ENCODE assay signal across 1 cellular context in the genomic region with DNA sequence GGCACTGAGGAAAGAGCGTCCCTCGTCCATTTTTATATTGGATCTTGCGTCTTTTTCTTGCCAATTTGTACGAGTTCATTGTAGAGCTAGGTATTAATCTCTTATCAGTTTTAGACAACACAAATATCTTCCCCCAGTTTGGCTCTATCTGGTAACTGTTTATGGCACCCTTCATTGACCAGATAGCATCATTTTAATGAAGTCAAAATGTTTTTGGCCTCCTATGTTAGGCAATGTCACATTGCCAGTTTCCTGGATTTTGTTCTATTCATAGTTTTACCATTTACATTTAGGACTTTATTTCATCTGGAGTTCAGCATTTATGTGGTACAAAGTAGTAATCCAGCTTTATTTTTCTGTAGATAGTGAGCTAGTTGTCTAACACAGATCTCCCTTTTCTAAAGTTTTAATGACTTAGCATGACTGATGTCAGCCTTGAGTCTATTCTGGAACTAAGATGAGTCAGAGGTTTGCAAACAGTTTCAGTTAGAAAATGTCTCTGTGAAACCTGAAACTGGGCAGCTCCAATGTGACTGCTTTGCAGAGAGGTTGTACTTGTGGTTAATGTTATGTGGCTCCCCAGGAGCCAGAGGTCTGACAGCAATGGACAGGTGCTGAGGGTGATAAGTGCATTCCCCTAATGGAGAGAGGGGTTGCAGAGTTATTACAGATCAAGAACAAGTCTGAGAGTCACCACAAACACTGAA.
A peak's percentile ranks its signal among the peaks of the same experiment; 100 is the strongest.
TF ChIP-seq lines count a peak whose summit lies in the region.

No MANE protein-coding gene starts in this region.

TF ChIP-seq in HepG2, 621 proteins besides CTCF, POLR2A, EP300 and RAD21 (continued from another document and continues in another):
- TF ChIP-seq, protein P1, sequence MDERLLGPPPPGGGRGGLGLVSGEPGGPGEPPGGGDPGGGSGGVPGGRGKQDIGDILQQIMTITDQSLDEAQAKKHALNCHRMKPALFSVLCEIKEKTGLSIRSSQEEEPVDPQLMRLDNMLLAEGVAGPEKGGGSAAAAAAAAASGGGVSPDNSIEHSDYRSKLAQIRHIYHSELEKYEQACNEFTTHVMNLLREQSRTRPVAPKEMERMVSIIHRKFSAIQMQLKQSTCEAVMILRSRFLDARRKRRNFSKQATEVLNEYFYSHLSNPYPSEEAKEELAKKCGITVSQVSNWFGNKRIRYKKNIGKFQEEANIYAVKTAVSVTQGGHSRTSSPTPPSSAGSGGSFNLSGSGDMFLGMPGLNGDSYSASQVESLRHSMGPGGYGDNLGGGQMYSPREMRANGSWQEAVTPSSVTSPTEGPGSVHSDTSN (CRISPR knock-in tag; IDR thresholded peaks at IDR 0.05), result no peak
- TF ChIP-seq KDM2A (CRISPR knock-in tag; IDR thresholded peaks at IDR 0.05; ENCODE audit: borderline replicate concordance, low read depth), result no peak
- no peak for TF ChIP-seq EED (CRISPR knock-in tag; IDR thresholded peaks at IDR 0.05)
- no peak for TF ChIP-seq TSC22D2 (CRISPR knock-in tag; IDR thresholded peaks at IDR 0.05; ENCODE audit: borderline replicate concordance)
- TF ChIP-seq GTF2F1 (IDR thresholded peaks at IDR 0.05; ENCODE audit: low read length), result no peak
- no peak for TF ChIP-seq SUZ12 (IDR thresholded peaks at IDR 0.05; ENCODE audit: low read depth, low read length)
- no peak; the same call in 1 of the 2 replicates for TF ChIP-seq ZNF644 (CRISPR knock-in tag; IDR thresholded peaks at IDR 0.05; ENCODE audit: low read depth)
- no peak for TF ChIP-seq ZKSCAN5 (CRISPR knock-in tag; IDR thresholded peaks at IDR 0.05)
- no peak for TF ChIP-seq ASH2L (IDR thresholded peaks at IDR 0.05; ENCODE audit: insufficient read length, low read depth, low read length)
- no peak for TF ChIP-seq SOX13 (IDR thresholded peaks at IDR 0.05)
- TF ChIP-seq SOX13 (CRISPR knock-in tag; conservative IDR thresholded peaks at IDR 0.05 in 1 of 2, IDR thresholded peaks at IDR 0.05 in 1 of 2), result peak in 1 of 2 experiments; percentile 34; a peak in 1 of 4 replicates
- peak; percentile 23; the same call in 1 of the 2 replicates for TF ChIP-seq MED1 (CRISPR knock-in tag; IDR thresholded peaks at IDR 0.05)
- TF ChIP-seq KDM5A (IDR thresholded peaks at IDR 0.05; ENCODE audit: borderline replicate concordance, low read length), result no peak
- peak; percentile 96 for TF ChIP-seq SIX4 (CRISPR knock-in tag; IDR thresholded peaks at IDR 0.05)
- no peak for TF ChIP-seq ISX (CRISPR knock-in tag; conservative IDR thresholded peaks at IDR 0.05)
- TF ChIP-seq KLF16 (CRISPR knock-in tag; IDR thresholded peaks at IDR 0.05), result no peak
- TF ChIP-seq REL (CRISPR knock-in tag; conservative IDR thresholded peaks at IDR 0.05), result no peak
- TF ChIP-seq ATF1 (CRISPR knock-in tag; IDR thresholded peaks at IDR 0.05), result 0 out of 2 replicates have a peak, but pooled peaks have one; percentile 18
- TF ChIP-seq ZNF264 (CRISPR knock-in tag; IDR thresholded peaks at IDR 0.05), result no peak
- TF ChIP-seq, protein P2, sequence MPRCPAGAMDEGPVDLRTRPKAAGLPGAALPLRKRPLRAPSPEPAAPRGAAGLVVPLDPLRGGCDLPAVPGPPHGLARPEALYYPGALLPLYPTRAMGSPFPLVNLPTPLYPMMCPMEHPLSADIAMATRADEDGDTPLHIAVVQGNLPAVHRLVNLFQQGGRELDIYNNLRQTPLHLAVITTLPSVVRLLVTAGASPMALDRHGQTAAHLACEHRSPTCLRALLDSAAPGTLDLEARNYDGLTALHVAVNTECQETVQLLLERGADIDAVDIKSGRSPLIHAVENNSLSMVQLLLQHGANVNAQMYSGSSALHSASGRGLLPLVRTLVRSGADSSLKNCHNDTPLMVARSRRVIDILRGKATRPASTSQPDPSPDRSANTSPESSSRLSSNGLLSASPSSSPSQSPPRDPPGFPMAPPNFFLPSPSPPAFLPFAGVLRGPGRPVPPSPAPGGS (CRISPR knock-in tag; IDR thresholded peaks at IDR 0.05), result no peak
- no peak for TF ChIP-seq ZBTB3 (CRISPR knock-in tag; IDR thresholded peaks at IDR 0.05; ENCODE audit: borderline replicate concordance, low read depth)
- TF ChIP-seq, protein P3, sequence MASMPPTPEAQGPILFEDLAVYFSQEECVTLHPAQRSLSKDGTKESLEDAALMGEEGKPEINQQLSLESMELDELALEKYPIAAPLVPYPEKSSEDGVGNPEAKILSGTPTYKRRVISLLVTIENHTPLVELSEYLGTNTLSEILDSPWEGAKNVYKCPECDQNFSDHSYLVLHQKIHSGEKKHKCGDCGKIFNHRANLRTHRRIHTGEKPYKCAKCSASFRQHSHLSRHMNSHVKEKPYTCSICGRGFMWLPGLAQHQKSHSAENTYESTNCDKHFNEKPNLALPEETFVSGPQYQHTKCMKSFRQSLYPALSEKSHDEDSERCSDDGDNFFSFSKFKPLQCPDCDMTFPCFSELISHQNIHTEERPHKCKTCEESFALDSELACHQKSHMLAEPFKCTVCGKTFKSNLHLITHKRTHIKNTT (CRISPR knock-in tag; IDR thresholded peaks at IDR 0.05), result no peak
- TF ChIP-seq ZFYVE20 (CRISPR knock-in tag; IDR thresholded peaks at IDR 0.05; ENCODE audit: borderline replicate concordance, low read depth), result no peak
- no peak for TF ChIP-seq ZNF615 (CRISPR knock-in tag; IDR thresholded peaks at IDR 0.05; ENCODE audit: borderline replicate concordance)
- TF ChIP-seq CCAR2 (optimal IDR thresholded peaks at IDR 0.05; ENCODE audit: low read depth, low read length), result no peak
- no peak for TF ChIP-seq ZNF121 (CRISPR knock-in tag; IDR thresholded peaks at IDR 0.05)
- TF ChIP-seq, protein P4, sequence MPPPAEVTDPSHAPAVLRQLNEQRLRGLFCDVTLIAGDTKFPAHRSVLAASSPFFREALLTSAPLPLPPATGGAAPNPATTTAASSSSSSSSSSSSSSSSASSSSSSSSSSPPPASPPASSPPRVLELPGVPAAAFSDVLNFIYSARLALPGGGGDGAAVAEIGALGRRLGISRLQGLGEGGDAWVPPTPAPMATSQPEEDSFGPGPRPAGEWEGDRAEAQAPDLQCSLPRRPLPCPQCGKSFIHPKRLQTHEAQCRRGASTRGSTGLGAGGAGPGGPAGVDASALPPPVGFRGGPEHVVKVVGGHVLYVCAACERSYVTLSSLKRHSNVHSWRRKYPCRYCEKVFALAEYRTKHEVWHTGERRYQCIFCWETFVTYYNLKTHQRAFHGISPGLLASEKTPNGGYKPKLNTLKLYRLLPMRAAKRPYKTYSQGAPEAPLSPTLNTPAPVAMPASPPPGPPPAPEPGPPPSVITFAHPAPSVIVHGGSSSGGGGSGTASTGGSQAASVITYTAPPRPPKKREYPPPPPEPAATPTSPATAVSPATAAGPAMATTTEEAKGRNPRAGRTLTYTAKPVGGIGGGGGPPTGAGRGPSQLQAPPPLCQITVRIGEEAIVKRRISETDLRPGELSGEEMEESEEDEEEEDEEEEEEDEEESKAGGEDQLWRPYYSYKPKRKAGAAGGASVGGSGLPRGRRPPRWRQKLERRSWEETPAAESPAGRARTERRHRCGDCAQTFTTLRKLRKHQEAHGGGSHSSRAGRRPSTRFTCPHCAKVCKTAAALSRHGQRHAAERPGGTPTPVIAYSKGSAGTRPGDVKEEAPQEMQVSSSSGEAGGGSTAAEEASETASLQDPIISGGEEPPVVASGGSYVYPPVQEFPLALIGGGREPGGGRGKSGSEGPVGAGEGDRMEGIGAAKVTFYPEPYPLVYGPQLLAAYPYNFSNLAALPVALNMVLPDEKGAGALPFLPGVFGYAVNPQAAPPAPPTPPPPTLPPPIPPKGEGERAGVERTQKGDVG (CRISPR knock-in tag; IDR thresholded peaks at IDR 0.05; ENCODE audit: borderline replicate concordance), result no peak
- TF ChIP-seq HNF4A (CRISPR knock-in tag; IDR thresholded peaks at IDR 0.05), result 0 out of 2 replicates have a peak, but pooled peaks have one; percentile 17
- no peak for TF ChIP-seq HNRNPH1 (optimal IDR thresholded peaks at IDR 0.05; ENCODE audit: low read depth, low read length)
- 0 out of 2 replicates have a peak, but pooled peaks have one; percentile 20 for TF ChIP-seq HDAC1 (CRISPR knock-in tag; IDR thresholded peaks at IDR 0.05)
- TF ChIP-seq ZNF317 (CRISPR knock-in tag; IDR thresholded peaks at IDR 0.05), result no peak
- TF ChIP-seq CENPT (CRISPR knock-in tag; IDR thresholded peaks at IDR 0.05; ENCODE audit: low read depth), result no peak
- TF ChIP-seq PHF5A (CRISPR knock-in tag; IDR thresholded peaks at IDR 0.05; ENCODE audit: low read depth, unreplicated experiment), result no peak
- TF ChIP-seq, protein P5, sequence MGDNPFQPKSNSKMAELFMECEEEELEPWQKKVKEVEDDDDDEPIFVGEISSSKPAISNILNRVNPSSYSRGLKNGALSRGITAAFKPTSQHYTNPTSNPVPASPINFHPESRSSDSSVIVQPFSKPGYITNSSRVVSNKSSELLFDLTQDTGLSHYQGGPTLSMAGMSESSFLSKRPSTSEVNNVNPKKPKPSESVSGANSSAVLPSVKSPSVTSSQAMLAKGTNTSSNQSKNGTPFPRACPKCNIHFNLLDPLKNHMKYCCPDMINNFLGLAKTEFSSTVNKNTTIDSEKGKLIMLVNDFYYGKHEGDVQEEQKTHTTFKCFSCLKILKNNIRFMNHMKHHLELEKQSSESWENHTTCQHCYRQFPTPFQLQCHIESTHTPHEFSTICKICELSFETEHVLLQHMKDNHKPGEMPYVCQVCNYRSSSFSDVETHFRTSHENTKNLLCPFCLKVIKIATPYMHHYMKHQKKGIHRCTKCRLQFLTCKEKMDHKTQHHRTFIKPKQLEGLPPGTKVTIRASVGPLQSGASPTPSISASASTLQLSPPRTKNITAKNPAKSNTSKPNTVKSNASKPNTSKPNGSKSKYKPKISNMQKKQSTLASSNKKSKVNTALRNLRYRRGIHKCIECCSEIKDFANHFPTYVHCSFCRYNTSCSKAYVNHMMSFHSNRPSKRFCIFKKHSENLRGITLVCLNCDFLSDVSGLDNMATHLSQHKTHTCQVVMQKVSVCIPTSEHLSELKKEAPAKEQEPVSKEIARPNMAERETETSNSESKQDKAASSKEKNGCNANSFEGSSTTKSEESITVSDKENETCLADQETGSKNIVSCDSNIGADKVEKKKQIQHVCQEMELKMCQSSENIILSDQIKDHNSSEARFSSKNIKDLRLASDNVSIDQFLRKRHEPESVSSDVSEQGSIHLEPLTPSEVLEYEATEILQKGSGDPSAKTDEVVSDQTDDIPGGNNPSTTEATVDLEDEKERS (CRISPR knock-in tag; IDR thresholded peaks at IDR 0.05), result no peak
- TF ChIP-seq, protein P6, sequence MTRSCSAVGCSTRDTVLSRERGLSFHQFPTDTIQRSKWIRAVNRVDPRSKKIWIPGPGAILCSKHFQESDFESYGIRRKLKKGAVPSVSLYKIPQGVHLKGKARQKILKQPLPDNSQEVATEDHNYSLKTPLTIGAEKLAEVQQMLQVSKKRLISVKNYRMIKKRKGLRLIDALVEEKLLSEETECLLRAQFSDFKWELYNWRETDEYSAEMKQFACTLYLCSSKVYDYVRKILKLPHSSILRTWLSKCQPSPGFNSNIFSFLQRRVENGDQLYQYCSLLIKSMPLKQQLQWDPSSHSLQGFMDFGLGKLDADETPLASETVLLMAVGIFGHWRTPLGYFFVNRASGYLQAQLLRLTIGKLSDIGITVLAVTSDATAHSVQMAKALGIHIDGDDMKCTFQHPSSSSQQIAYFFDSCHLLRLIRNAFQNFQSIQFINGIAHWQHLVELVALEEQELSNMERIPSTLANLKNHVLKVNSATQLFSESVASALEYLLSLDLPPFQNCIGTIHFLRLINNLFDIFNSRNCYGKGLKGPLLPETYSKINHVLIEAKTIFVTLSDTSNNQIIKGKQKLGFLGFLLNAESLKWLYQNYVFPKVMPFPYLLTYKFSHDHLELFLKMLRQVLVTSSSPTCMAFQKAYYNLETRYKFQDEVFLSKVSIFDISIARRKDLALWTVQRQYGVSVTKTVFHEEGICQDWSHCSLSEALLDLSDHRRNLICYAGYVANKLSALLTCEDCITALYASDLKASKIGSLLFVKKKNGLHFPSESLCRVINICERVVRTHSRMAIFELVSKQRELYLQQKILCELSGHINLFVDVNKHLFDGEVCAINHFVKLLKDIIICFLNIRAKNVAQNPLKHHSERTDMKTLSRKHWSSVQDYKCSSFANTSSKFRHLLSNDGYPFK (CRISPR knock-in tag; IDR thresholded peaks at IDR 0.05; ENCODE audit: borderline replicate concordance), result no peak
- TF ChIP-seq ZNF296 (CRISPR knock-in tag; conservative IDR thresholded peaks at IDR 0.05), result no peak
- TF ChIP-seq MEF2D (CRISPR knock-in tag; IDR thresholded peaks at IDR 0.05), result no peak
- no peak for TF ChIP-seq ZNF782 (CRISPR knock-in tag; IDR thresholded peaks at IDR 0.05; ENCODE audit: borderline replicate concordance)
- peak; percentile 57 for TF ChIP-seq GATAD2A (CRISPR knock-in tag; IDR thresholded peaks at IDR 0.05)
- no peak for TF ChIP-seq SRSF9 (IDR thresholded peaks at IDR 0.05; ENCODE audit: borderline replicate concordance, insufficient read depth, low read depth, low read length, poor library complexity, severe bottlenecking)
- TF ChIP-seq, protein P7, sequence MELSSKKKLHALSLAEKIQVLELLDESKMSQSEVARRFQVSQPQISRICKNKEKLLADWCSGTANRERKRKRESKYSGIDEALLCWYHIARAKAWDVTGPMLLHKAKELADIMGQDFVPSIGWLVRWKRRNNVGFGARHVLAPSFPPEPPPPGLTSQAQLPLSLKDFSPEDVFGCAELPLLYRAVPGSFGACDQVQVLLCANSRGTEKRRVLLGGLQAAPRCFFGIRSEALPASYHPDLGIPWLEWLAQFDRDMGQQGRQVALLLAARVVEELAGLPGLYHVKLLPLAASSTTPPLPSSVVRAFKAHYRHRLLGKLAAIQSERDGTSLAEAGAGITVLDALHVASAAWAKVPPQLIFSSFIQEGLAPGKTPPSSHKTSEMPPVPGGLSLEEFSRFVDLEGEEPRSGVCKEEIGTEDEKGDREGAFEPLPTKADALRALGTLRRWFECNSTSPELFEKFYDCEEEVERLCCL (CRISPR knock-in tag; IDR thresholded peaks at IDR 0.05; ENCODE audit: borderline replicate concordance), result no peak
- TF ChIP-seq, protein P8, sequence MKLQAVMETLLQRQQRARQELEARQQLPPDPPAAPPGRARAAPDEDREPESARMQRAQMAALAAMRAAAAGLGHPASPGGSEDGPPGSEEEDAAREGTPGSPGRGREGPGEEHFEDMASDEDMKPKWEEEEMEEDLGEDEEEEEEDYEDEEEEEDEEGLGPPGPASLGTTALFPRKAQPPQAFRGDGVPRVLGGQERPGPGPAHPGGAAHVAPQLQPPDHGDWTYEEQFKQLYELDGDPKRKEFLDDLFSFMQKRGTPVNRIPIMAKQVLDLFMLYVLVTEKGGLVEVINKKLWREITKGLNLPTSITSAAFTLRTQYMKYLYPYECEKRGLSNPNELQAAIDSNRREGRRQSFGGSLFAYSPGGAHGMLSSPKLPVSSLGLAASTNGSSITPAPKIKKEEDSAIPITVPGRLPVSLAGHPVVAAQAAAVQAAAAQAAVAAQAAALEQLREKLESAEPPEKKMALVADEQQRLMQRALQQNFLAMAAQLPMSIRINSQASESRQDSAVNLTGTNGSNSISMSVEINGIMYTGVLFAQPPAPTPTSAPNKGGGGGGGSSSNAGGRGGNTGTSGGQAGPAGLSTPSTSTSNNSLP (IDR thresholded peaks at IDR 0.05; ENCODE audit: low read depth, low read length), result 0 out of 2 replicates have a peak, but pooled peaks have one; percentile 16
